ENCODE assay signal across 8 cellular contexts in genomic region chr13:69565334-69565733, GRCh38.
DNase-seq lines count a peak whose midpoint lies in the region; ATAC-seq, FAIRE-seq and TF ChIP-seq lines count a peak whose summit lies in the region.

No MANE protein-coding gene starts in this region.

- H3K9ac ChIP-seq in GM12878 (ENCODE audit: control insufficient read depth, insufficient read depth, low read length) = no peak overlapping the region

- CTCF ChIA-PET in Caco-2 (lab: Charles Lee) = no interaction called here
- CTCF ChIA-PET in GM12878 (lab: Yijun Ruan, JAX) = interaction anchor here (0.7 to 2.8 kb wide), 11 partner anchors 9 to 291 kb away, joined by 3 to 21 read pairs (median 5); no protein-coding TSS in a partner anchor

- no peak; a peak in 1 of 4 replicates for TF ChIP-seq EP300 in GM12878 (IDR thresholded peaks at IDR 0.05; ENCODE audit: borderline replicate concordance in 1 of 2, control insufficient read depth in 1 of 2, low read depth in 2 of 2, low read length in 2 of 2)

- no peaks in the 10 kb centered on the region for H3K36me3 Mint-ChIP-seq in Caco-2 (ENCODE audit: insufficient read depth, unreplicated experiment)

- POLR2A ChIA-PET in Caco-2 (lab: Charles Lee) (no interaction called here), GM12878 (lab: Charles Lee) (interaction anchor here (1.1 kb wide), 1 partner anchor 9 kb away, joined by 3 read pairs; no protein-coding TSS in a partner anchor)

- H3K27me3 ChIP-seq in Caco-2 (replicated peaks; ENCODE audit: control insufficient read depth, insufficient read depth, low read length) = no peaks in the 10 kb centered on the region
- no peaks in the 10 kb centered on the region for H3K27me3 ChIP-seq in GM12878 (replicated peaks in 1 of 2; ENCODE audit: control insufficient read depth in 2 of 2, insufficient read depth in 2 of 2, low read length in 1 of 2)

- intact Hi-C loops in Caco-2 (cut with micrococcal nuclease; ENCODE audit: unreplicated experiment) (loop anchor here (1.0 to 10.0 kb wide), 3 partner anchors 13 to 999 kb away; no protein-coding TSS in a partner anchor), GM12878 (cut with micrococcal nuclease; ENCODE audit: unreplicated experiment) (no loop called here)

- no peaks in the 10 kb centered on the region for H3K9me3 ChIP-seq in Caco-2
- H3K9me3 ChIP-seq in GM12878 (replicated peaks; ENCODE audit: control insufficient read depth, insufficient read depth, low read length) = no peaks in the 10 kb centered on the region

- WGBS in GM12878 (ENCODE audit: insufficient coverage, insufficient replicate concordance, low lambda C conversion rate, missing lambda C conversion rate) = 41% methylated on average over 4 of the region's 4 CpGs

- in situ Hi-C loops in GM12878 (cut with MboI) = no loop called here

- no peak overlapping the region for H3K4me3 Mint-ChIP-seq in Caco-2 (ENCODE audit: unreplicated experiment)

- BruUV-seq in Caco-2 (replicated peaks; lab: Mats Ljungman, UMichigan) = no TSS peak
- no TSS peak for BruUV-seq in GM12878 (replicated peaks; lab: Mats Ljungman, UMichigan)

- RAD21 ChIA-PET in GM12878 (lab: Charles Lee; ENCODE audit: unreplicated experiment) = interaction anchor here (0.8 to 1.2 kb wide), 3 partner anchors 9 to 264 kb away, joined by 3 read pairs; no protein-coding TSS in a partner anchor

- FAIRE-seq in HTR-8/SVneo (lab: Jason Lieb, UNC) (no peak), GM12878 (lab: Jason Lieb, UNC) (no peak)

- H3K4me3 ChIP-seq in Caco-2 (ENCODE audit: low read depth, low read length) (no peak overlapping the region), GM12878 (no peak overlapping the region)

- no peak overlapping the region for H3K4me2 ChIP-seq in GM12878 (ENCODE audit: control insufficient read depth, insufficient read depth)

- no peaks in the 10 kb centered on the region for H3K27me3 Mint-ChIP-seq in Caco-2 (ENCODE audit: insufficient read depth, unreplicated experiment)

- peak; percentile 52 to 63 for TF ChIP-seq CTCF in Caco-2 (IDR thresholded peaks at IDR 0.05; ENCODE audit: insufficient read depth in 1 of 2, low read depth in 1 of 2, low read length in 1 of 2, severe bottlenecking in 1 of 2, unreplicated experiment in 1 of 2)
- TF ChIP-seq CTCF in GM12878 (IDR thresholded peaks at IDR 0.05 in 2 of 3, conservative IDR thresholded peaks at IDR 0.05 in 1 of 3; ENCODE audit: control insufficient read depth in 2 of 3, extremely low read depth in 1 of 3, insufficient read depth in 1 of 3, low read depth in 3 of 3, low read length in 3 of 3) = peak; percentile 45 to 53 (median 46); a peak in 5 of 6 replicates

- H3K4me1 ChIP-seq in Caco-2 = no peaks in the 10 kb centered on the region
- H3K4me1 ChIP-seq in GM12878 (ENCODE audit: control insufficient read depth, insufficient read depth, low read length) = no peaks in the 10 kb centered on the region

- ATAC-seq in GM21367 (IDR thresholded peaks at IDR 0.05; ENCODE audit: unreplicated experiment) (peak; percentile 58), GM12878 (peak; percentile 95), GM19324 (IDR thresholded peaks at IDR 0.05; ENCODE audit: low FRiP score, unreplicated experiment) (no peak), esophagus mucosa (no peak)

- H3K27ac ChIP-seq in GM12878 (ENCODE audit: control insufficient read depth, insufficient read depth) = no peak overlapping the region

- H3K36me3 ChIP-seq in Caco-2 (ENCODE audit: control insufficient read depth, insufficient read depth, low read length) (no peaks in the 10 kb centered on the region), GM12878 (ENCODE audit: control insufficient read depth in 2 of 2, insufficient read depth in 2 of 2, low read length in 1 of 2) (no peaks in the 10 kb centered on the region)

- no peaks in the 10 kb centered on the region for H3K79me2 ChIP-seq in GM12878 (ENCODE audit: control insufficient read depth, insufficient read depth, low read length)

- H4K20me1 ChIP-seq in GM12878 (ENCODE audit: control insufficient read depth, insufficient read depth) = no peaks in the 10 kb centered on the region

- H3K9me3 Mint-ChIP-seq in Caco-2 (ENCODE audit: unreplicated experiment) = no peaks in the 10 kb centered on the region

- no peak overlapping the region for H3K27ac Mint-ChIP-seq in Caco-2 (ENCODE audit: unreplicated experiment)

- no peak overlapping the region for H2AFZ ChIP-seq in GM12878 (ENCODE audit: control insufficient read depth, low read depth, low read length)

- DNase-seq in Caco-2 = peak; percentile 54 to 58
- DNase-seq in HTR-8/SVneo (ENCODE audit: insufficient read length, low spot score) = peak; percentile 8
- peak; percentile 12 for DNase-seq in GM12878 (ENCODE audit: low read depth, low spot score)
- no peak for DNase-seq in DMS114 treated with DMSO at 0.1 percent for 48 hours (lab: John Stamatoyannopoulos, UW; ENCODE audit: unreplicated experiment)
- no peak for DNase-seq in NCI-H146 (lab: John Stamatoyannopoulos, UW)

- TF ChIP-seq RAD21 in GM12878 (IDR thresholded peaks at IDR 0.05; ENCODE audit: insufficient read depth, low read depth, low read length) = peak; percentile 47; the same call in 1 of the 2 replicates

- no peak for TF ChIP-seq POLR2A in GM12878 (IDR thresholded peaks at IDR 0.05; ENCODE audit: low read depth, low read length)

- SMC1A ChIA-PET in GM12878 (lab: Charles Lee; ENCODE audit: uncharacterized antibody, unreplicated experiment) = interaction anchor here (0.5 to 5.4 kb wide), 8 partner anchors 9 to 323 kb away, joined by 3 to 36 read pairs (median 6); no protein-coding TSS in a partner anchor

- no peaks in the 10 kb centered on the region for H3K4me1 Mint-ChIP-seq in Caco-2 (ENCODE audit: low read depth, unreplicated experiment)

TF ChIP-seq in GM12878, 131 proteins besides CTCF, POLR2A, EP300 and RAD21:
- peak in 1 of 2 experiments; percentile 15; a peak in 1 of 4 replicates for TF ChIP-seq IKZF2 (IDR thresholded peaks at IDR 0.05)
- peak; percentile 30 for TF ChIP-seq DPF2 (IDR thresholded peaks at IDR 0.05)
- TF ChIP-seq GATAD2B (conservative IDR thresholded peaks at IDR 0.05; ENCODE audit: low read depth) = no peak
- TF ChIP-seq SMC3 (IDR thresholded peaks at IDR 0.05; ENCODE audit: borderline replicate concordance, low read length) = peak; percentile 45; the same call in 1 of the 2 replicates
- TF ChIP-seq BCL11A (IDR thresholded peaks at IDR 0.05; ENCODE audit: low read depth, low read length) = peak; percentile 40; the same call in 1 of the 2 replicates
- TF ChIP-seq ZNF207 (IDR thresholded peaks at IDR 0.05; ENCODE audit: borderline replicate concordance) = no peak
- TF ChIP-seq BHLHE40 (IDR thresholded peaks at IDR 0.05; ENCODE audit: borderline replicate concordance in 1 of 2, low read depth in 2 of 2, low read length in 1 of 2) = 0 out of 4 replicates have a peak, but pooled peaks of 1 of the 2 experiments have one; percentile 12

Comparison
In these comparisons a context has a peak if more than half of its experiments do, and no peak if none do; other contexts are left out.
1. DNase-seq: peak in Caco-2 (2 of 2), HTR-8/SVneo (single experiment) and GM12878 (single experiment); none in DMS114 treated with DMSO at 0.1 percent for 48 hours (single experiment) and NCI-H146 (single experiment).
2. ATAC-seq: peak in GM21367 (single experiment) and GM12878 (single experiment); none in GM19324 (single experiment) and esophagus mucosa (single experiment).